Comparison of ENCODE assay signal across 16 cellular contexts in the genomic region with DNA sequence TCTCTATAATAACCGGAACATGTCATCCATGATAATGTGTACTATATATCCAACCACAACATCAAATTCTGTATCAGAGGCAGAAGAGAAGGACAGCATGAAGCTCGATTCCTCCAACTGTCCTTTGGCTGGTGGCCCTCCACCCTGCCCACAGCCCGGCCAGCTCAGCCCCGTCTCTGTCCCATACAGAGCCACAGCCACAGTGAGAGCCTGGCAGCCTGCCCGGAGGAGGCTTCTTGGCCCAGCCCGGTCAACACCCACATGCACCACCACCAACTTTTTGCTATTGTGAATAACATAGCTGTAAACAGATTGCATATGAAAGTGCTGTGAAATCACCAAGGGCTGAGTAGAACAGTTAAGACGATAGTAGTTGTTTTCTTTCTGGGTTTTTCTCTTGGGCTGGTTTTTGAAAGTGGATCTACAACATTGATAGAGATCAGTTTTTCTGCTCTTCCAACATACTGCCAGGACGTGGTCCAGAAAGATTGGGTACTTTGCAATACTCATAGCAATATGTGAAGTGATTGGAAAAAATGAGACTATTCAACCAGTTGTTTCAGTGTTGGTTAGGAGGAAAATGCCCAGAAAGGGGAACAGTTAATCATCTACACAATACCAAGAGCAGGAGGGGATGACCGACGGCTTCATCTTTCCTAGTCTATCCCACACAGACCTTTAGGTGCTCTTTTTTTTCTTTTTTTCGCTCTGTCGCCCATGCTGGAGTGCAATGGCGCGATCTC. TPM values are rescaled to one million over a fixed set of nuclear protein-coding genes. Genes with fewer than 3 reads are reported as not detected.
A peak's percentile ranks its signal among the peaks of the same experiment; 100 is the strongest.
DNase-seq lines count a peak whose midpoint lies in the region; ATAC-seq and TF ChIP-seq lines count a peak whose summit lies in the region.
"Had no signal": no experiment of that assay in that cellular context is flagged by ENCODE, and none has a peak within 500 bp of the region (broad histone marks: within the 10 kb centered on the region; RNA-seq: fewer than 3 reads in every experiment).

No MANE protein-coding gene starts in this region.

- H3K4me3 ChIP-seq in esophagus squamous epithelium = no peak overlapping the region
- H3K4me3 ChIP-seq: upper lobe of right lung had no signal

- DNase-seq in activated CD4-positive, alpha-beta T cell treated with anti-CD3 and anti-CD28 coated beads, Interleukin-2, amount 50 U/mL, for 48 hours = peak; percentile 45 to 60
- DNase-seq in activated CD4-positive, alpha-beta T cell treated with anti-CD3 and anti-CD28 coated beads, Interleukin-2, amount 10 ng/mL, durations not matched to agents 7 days and 5 days = no peak
- DNase-seq in G401 (ENCODE audit: low spot score) = peak; percentile 59
- DNase-seq in activated T-helper 2 cell treated with anti-CD3 and anti-CD28 coated beads, Interferon-gamma antibody, Interleukin-2, Interleukin-4, amounts not matched to agents 10 μg/mL and 5 μg/mL and 100 μg/mL, durations not matched to agents 14 hours and 24 hours and 36 hours (ENCODE audit: low spot score) = no peak
- DNase-seq in memory B cell (ENCODE audit: low spot score in 2 of 2) = no peak
- no peak for DNase-seq in activated effector memory CD4-positive, alpha-beta T cell treated with anti-CD3 and anti-CD28 coated beads, Interleukin-2, amount 50 U/mL, for 16 hours
- DNase-seq in esophagus squamous epithelium (lab: John Stamatoyannopoulos, UW) = no peak
- no peak for DNase-seq in cortex of kidney (lab: John Stamatoyannopoulos, UW)
- DNase-seq: activated CD8-positive, alpha-beta memory T cell treated with anti-CD3 and anti-CD28 coated beads for 24 hours; CD4-positive, alpha-beta memory T cell; foreskin melanocyte; NCI-H146; NCI-H345; nephron progenitor cell; upper lobe of right lung had no signal

- ATAC-seq in memory B cell (ENCODE audit: low read depth) = peak; percentile 75
- ATAC-seq: upper lobe of right lung had no signal

- peaks cover 45% of the 10 kb centered on the region for H3K36me3 Mint-ChIP-seq in activated CD4-positive, alpha-beta T cell treated with anti-CD3 and anti-CD28 coated beads, Interleukin-2, amount 10 ng/mL, durations not matched to agents 7 days and 5 days (ENCODE audit: low read depth)
- H3K36me3 Mint-ChIP-seq in activated T-helper 2 cell treated with anti-CD3 and anti-CD28 coated beads, Interferon-gamma antibody, Interleukin-2, Interleukin-4, amounts not matched to agents 10 μg/mL and 5 μg/mL and 100 μg/mL, durations not matched to agents 14 hours and 24 hours and 36 hours (ENCODE audit: low read depth) = peaks cover 43% of the 10 kb centered on the region
- H3K36me3 Mint-ChIP-seq in memory B cell = peaks cover 27% of the 10 kb centered on the region

- peaks cover 0 to 10% (median 0%) of the 10 kb centered on the region in 3 donors for H3K36me3 ChIP-seq in esophagus squamous epithelium
- H3K36me3 ChIP-seq: upper lobe of right lung had no signal

- intact Hi-C loops in activated T-helper 2 cell treated with anti-CD3 and anti-CD28 coated beads, Interferon-gamma antibody, Interleukin-2, Interleukin-4, amounts not matched to agents 10 μg/mL and 5 μg/mL and 100 μg/mL, durations not matched to agents 14 hours and 24 hours and 36 hours (cut with micrococcal nuclease) = no loop called here
- intact Hi-C loops in esophagus squamous epithelium (cut with DNase I) = no loop called here

- no peak for TF ChIP-seq CTCF in esophagus squamous epithelium (IDR thresholded peaks at IDR 0.05)

- H3K4me1 ChIP-seq in esophagus squamous epithelium = no peaks in the 10 kb centered on the region
- H3K4me1 ChIP-seq: upper lobe of right lung had no signal

- no peak overlapping the region for H3K27ac ChIP-seq in esophagus squamous epithelium
- H3K27ac ChIP-seq: upper lobe of right lung had no signal

- H3K27me3 Mint-ChIP-seq in activated CD4-positive, alpha-beta T cell treated with anti-CD3 and anti-CD28 coated beads, Interleukin-2, amount 10 ng/mL, durations not matched to agents 7 days and 5 days = no peaks in the 10 kb centered on the region
- no peaks in the 10 kb centered on the region for H3K27me3 Mint-ChIP-seq in activated T-helper 2 cell treated with anti-CD3 and anti-CD28 coated beads, Interferon-gamma antibody, Interleukin-2, Interleukin-4, amounts not matched to agents 10 μg/mL and 5 μg/mL and 100 μg/mL, durations not matched to agents 14 hours and 24 hours and 36 hours (ENCODE audit: low read depth)
- peaks cover 9% of the 10 kb centered on the region for H3K27me3 Mint-ChIP-seq in memory B cell

- peaks cover 0 to 2% (median 0%) of the 10 kb centered on the region in 4 donors for H3K27me3 ChIP-seq in esophagus squamous epithelium
- H3K27me3 ChIP-seq: upper lobe of right lung had no signal

- WGBS in esophagus squamous epithelium, 2 donors = 90 to 91% methylated on average over 14 of the region's 14 CpGs

- no peak for TF ChIP-seq POLR2A in esophagus squamous epithelium (IDR thresholded peaks at IDR 0.05)

- CTCF ChIA-PET in activated CD4-positive, alpha-beta T cell treated with anti-CD3 and anti-CD28 coated beads, Interleukin-2, amount 10 ng/mL, durations not matched to agents 7 days and 5 days (lab: Charles Lee) = no interaction called here

- H3K4me3 Mint-ChIP-seq in activated CD4-positive, alpha-beta T cell treated with anti-CD3 and anti-CD28 coated beads, Interleukin-2, amount 10 ng/mL, durations not matched to agents 7 days and 5 days = no peak overlapping the region
- H3K4me3 Mint-ChIP-seq in activated T-helper 2 cell treated with anti-CD3 and anti-CD28 coated beads, Interferon-gamma antibody, Interleukin-2, Interleukin-4, amounts not matched to agents 10 μg/mL and 5 μg/mL and 100 μg/mL, durations not matched to agents 14 hours and 24 hours and 36 hours (ENCODE audit: low read depth) = no peak overlapping the region
- H3K4me3 Mint-ChIP-seq in memory B cell = no peak overlapping the region
- H3K4me3 Mint-ChIP-seq: central memory CD8-positive, alpha-beta T cell; nephron progenitor cell had no signal

- H3K9me3 ChIP-seq in esophagus squamous epithelium = no peaks in the 10 kb centered on the region
- H3K9me3 ChIP-seq: upper lobe of right lung had no signal

- H3K9me3 Mint-ChIP-seq in activated CD4-positive, alpha-beta T cell treated with anti-CD3 and anti-CD28 coated beads, Interleukin-2, amount 10 ng/mL, durations not matched to agents 7 days and 5 days = peaks cover 22% of the 10 kb centered on the region
- H3K9me3 Mint-ChIP-seq in activated T-helper 2 cell treated with anti-CD3 and anti-CD28 coated beads, Interferon-gamma antibody, Interleukin-2, Interleukin-4, amounts not matched to agents 10 μg/mL and 5 μg/mL and 100 μg/mL, durations not matched to agents 14 hours and 24 hours and 36 hours = peaks cover 33% of the 10 kb centered on the region
- peaks cover 9% of the 10 kb centered on the region for H3K9me3 Mint-ChIP-seq in memory B cell
- H3K9me3 Mint-ChIP-seq: central memory CD8-positive, alpha-beta T cell had no signal

- POLR2A ChIA-PET in activated CD4-positive, alpha-beta T cell treated with anti-CD3 and anti-CD28 coated beads, Interleukin-2, amount 10 ng/mL, durations not matched to agents 7 days and 5 days (lab: Charles Lee) = no interaction called here

- in situ Hi-C loops in G401 (cut with HindIII; ENCODE audit: low sequenced_read_pairs) = no loop called here

- no peak overlapping the region for H3K27ac Mint-ChIP-seq in activated CD4-positive, alpha-beta T cell treated with anti-CD3 and anti-CD28 coated beads, Interleukin-2, amount 10 ng/mL, durations not matched to agents 7 days and 5 days
- H3K27ac Mint-ChIP-seq in activated T-helper 2 cell treated with anti-CD3 and anti-CD28 coated beads, Interferon-gamma antibody, Interleukin-2, Interleukin-4, amounts not matched to agents 10 μg/mL and 5 μg/mL and 100 μg/mL, durations not matched to agents 14 hours and 24 hours and 36 hours = peak overlapping the region; percentile 80
- H3K27ac Mint-ChIP-seq in memory B cell = no peak overlapping the region
- H3K27ac Mint-ChIP-seq: nephron progenitor cell had no signal

- peaks cover 3% of the 10 kb centered on the region for H3K4me1 Mint-ChIP-seq in activated CD4-positive, alpha-beta T cell treated with anti-CD3 and anti-CD28 coated beads, Interleukin-2, amount 10 ng/mL, durations not matched to agents 7 days and 5 days
- peaks cover 22% of the 10 kb centered on the region for H3K4me1 Mint-ChIP-seq in activated T-helper 2 cell treated with anti-CD3 and anti-CD28 coated beads, Interferon-gamma antibody, Interleukin-2, Interleukin-4, amounts not matched to agents 10 μg/mL and 5 μg/mL and 100 μg/mL, durations not matched to agents 14 hours and 24 hours and 36 hours (ENCODE audit: low read depth)
- H3K4me1 Mint-ChIP-seq in memory B cell = peaks cover 13% of the 10 kb centered on the region

RNA-seq across cellular contexts. Expression of a gene that starts 6.9 kb away (rescaled TPM):
- 1 to 10 TPM; 1.4 to 2.2 TPM for total RNA-seq in activated CD4-positive, alpha-beta T cell treated with anti-CD3 and anti-CD28 coated beads, Interleukin-2, amount 10 ng/mL, durations not matched to agents 7 days and 5 days
- total RNA-seq in G401 (2014; rRNA removed; shearing (Covaris generic)) = 0.49 TPM in 1 of 2 replicates, not detected in the other
- 1.8 and 2.3 TPM in 2 replicates for total RNA-seq in activated T-helper 2 cell treated with anti-CD3 and anti-CD28 coated beads, Interferon-gamma antibody, Interleukin-2, Interleukin-4, amounts not matched to agents 10 μg/mL and 5 μg/mL and 100 μg/mL, durations not matched to agents 14 hours and 24 hours and 36 hours
- total RNA-seq in esophagus squamous epithelium = 1 to 10 TPM in 1 of 4 donors, under 1 TPM in 1, not detected in 2; 0.57 to 2.1 TPM

RNA-seq across cellular contexts. Expression of a gene that starts 25.9 kb away (rescaled TPM):
- 10 to 100 TPM; 40.1 to 41.0 TPM for total RNA-seq in activated CD4-positive, alpha-beta T cell treated with anti-CD3 and anti-CD28 coated beads, Interleukin-2, amount 10 ng/mL, durations not matched to agents 7 days and 5 days
- 13.7 and 20.7 TPM in 2 replicates for total RNA-seq in G401 (2014; rRNA removed; shearing (Covaris generic))
- total RNA-seq in activated T-helper 2 cell treated with anti-CD3 and anti-CD28 coated beads, Interferon-gamma antibody, Interleukin-2, Interleukin-4, amounts not matched to agents 10 μg/mL and 5 μg/mL and 100 μg/mL, durations not matched to agents 14 hours and 24 hours and 36 hours = 47.3 and 47.8 TPM in 2 replicates
- 10 to 100 TPM; 17.2 to 32.3 (median 22.9) TPM for total RNA-seq in esophagus squamous epithelium

RNA-seq across cellular contexts. Expression of a gene that starts 46.3 kb away (rescaled TPM):
- total RNA-seq in activated CD4-positive, alpha-beta T cell treated with anti-CD3 and anti-CD28 coated beads, Interleukin-2, amount 10 ng/mL, durations not matched to agents 7 days and 5 days = 10 to 100 TPM; 68.7 to 73.0 TPM
- total RNA-seq in G401 (2014; rRNA removed; shearing (Covaris generic)) = 2.0 and 2.1 TPM in 2 replicates
- total RNA-seq in activated T-helper 2 cell treated with anti-CD3 and anti-CD28 coated beads, Interferon-gamma antibody, Interleukin-2, Interleukin-4, amounts not matched to agents 10 μg/mL and 5 μg/mL and 100 μg/mL, durations not matched to agents 14 hours and 24 hours and 36 hours = 10.6 and 12.3 TPM in 2 replicates
- 1 to 10 TPM; 4.2 to 9.4 (median 5.4) TPM for total RNA-seq in esophagus squamous epithelium

Comparison
In these comparisons a context has a peak if more than half of its experiments do, and no peak if none do; other contexts are left out.
1. DNase-seq: peak in activated CD4-positive, alpha-beta T cell treated with anti-CD3 and anti-CD28 coated beads, Interleukin-2, amount 50 U/mL, for 48 hours (2 of 2) and G401 (single experiment); none in activated CD4-positive, alpha-beta T cell treated with anti-CD3 and anti-CD28 coated beads, Interleukin-2, amount 10 ng/mL, durations not matched to agents 7 days and 5 days (single experiment), activated T-helper 2 cell treated with anti-CD3 and anti-CD28 coated beads, Interferon-gamma antibody, Interleukin-2, Interleukin-4, amounts not matched to agents 10 μg/mL and 5 μg/mL and 100 μg/mL, durations not matched to agents 14 hours and 24 hours and 36 hours (single experiment), memory B cell (0 of 2), activated effector memory CD4-positive, alpha-beta T cell treated with anti-CD3 and anti-CD28 coated beads, Interleukin-2, amount 50 U/mL, for 16 hours (single experiment), esophagus squamous epithelium (single experiment) and cortex of kidney (single experiment).